Comparison of ENCODE assay signal across 1 cellular context in genomic region chr17:35546489-35546888, GRCh38.
TF ChIP-seq lines count a peak whose summit lies in the region.

No MANE protein-coding gene starts in this region.

TF ChIP-seq in GM23338, 12 proteins besides CTCF, POLR2A, EP300 and RAD21 (continued from another document):
- TF ChIP-seq ETS1 (IDR thresholded peaks at IDR 0.05), result no peak
- no peak for TF ChIP-seq ZNF331 (CRISPR knock-in tag; IDR thresholded peaks at IDR 0.05; ENCODE audit: low read depth)
- TF ChIP-seq JUNB (IDR thresholded peaks at IDR 0.05; ENCODE audit: unreplicated experiment), result no peak
- no peak for TF ChIP-seq REST (IDR thresholded peaks at IDR 0.05; ENCODE audit: unreplicated experiment)
TF ChIP-seq in GM23338: peak in this region for 0.
